ENCODE assay signal across 23 cellular contexts in the genomic region with DNA sequence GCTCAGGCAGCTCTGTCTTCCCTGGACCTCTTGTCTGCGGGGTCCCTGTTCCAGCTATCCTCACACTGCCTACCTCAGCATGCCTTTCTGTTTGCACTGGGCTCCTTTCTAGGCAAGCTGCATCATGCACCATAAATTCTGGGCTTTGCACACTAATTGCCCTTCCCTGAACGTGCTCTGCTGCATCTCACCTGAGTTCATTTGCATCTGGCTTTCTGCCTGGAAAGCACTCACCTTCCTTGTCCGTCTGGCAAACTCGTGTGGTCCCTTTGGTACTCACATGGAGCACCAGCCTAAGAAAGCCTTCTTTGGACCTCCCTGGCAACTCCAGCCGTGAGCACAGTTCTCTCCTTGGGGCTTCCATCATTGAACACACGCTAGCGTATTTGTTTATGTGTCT.
DNase-seq lines count a peak whose midpoint lies in the region; ATAC-seq and TF ChIP-seq lines count a peak whose summit lies in the region.
"Had no signal": no experiment of that assay in that cellular context is flagged by ENCODE, and none has a peak within 500 bp of the region (broad histone marks: within the 10 kb centered on the region; RNA-seq: fewer than 3 reads in every experiment).

No MANE protein-coding gene starts in this region.

- H3K36me3 ChIP-seq in heart left ventricle, result no peaks in the 10 kb centered on the region
- H3K36me3 ChIP-seq: gastroesophageal sphincter, suprapubic skin had no signal

- no peak overlapping the region for H3K4me3 ChIP-seq in heart left ventricle
- H3K4me3 ChIP-seq: gastroesophageal sphincter, skin epidermis, suprapubic skin had no signal

- H3K27ac ChIP-seq in heart left ventricle, result no peak overlapping the region
- H3K27ac ChIP-seq: gastroesophageal sphincter, skin epidermis, suprapubic skin had no signal

- no peaks in the 10 kb centered on the region for H3K27me3 ChIP-seq in heart left ventricle
- H3K27me3 ChIP-seq: suprapubic skin had no signal

- WGBS in heart left ventricle, 4 donors, result 69 to 75% (median 75%) methylated on average over 7 of the region's 7 CpGs

- peak; percentile 87 for DNase-seq in DMS79 treated with DMSO at 0.1 percent for 48 hours (lab: John Stamatoyannopoulos, UW)
- peak; percentile 86 for DNase-seq in NCI-H187 treated with DMSO at 0.1 percent for 48 hours (lab: John Stamatoyannopoulos, UW)
- peak; percentile 76 for DNase-seq in NCI-H748 treated with DMSO at 0.1 percent for 48 hours (lab: John Stamatoyannopoulos, UW)
- peak; percentile 30 to 32 for DNase-seq in left colon
- DNase-seq in heart left ventricle, result no peak
- DNase-seq in GM19238 (ENCODE audit: insufficient read length, low spot score), result no peak
- DNase-seq in immature natural killer cell, result no peak
- DNase-seq: activated CD4-positive, alpha-beta T cell treated with anti-CD3 and anti-CD28 coated beads, Interleukin-2, amount 50 U/mL, for 1 hour; activated naive CD8-positive, alpha-beta T cell treated with anti-CD3 and anti-CD28 coated beads for 36 hours; activated T-cell treated with anti-CD3 and anti-CD28 coated beads for 4 hours; HFFc6; NCI-H524 treated with DMSO at 0.1 percent for 48 hours; SK-N-SH; stimulated activated CD4-positive, alpha-beta T cell treated with anti-CD3 and anti-CD28 coated beads, Interleukin-4, amount 100 ng/mL, for 4 hours; stimulated activated CD8-positive, alpha-beta memory T cell treated with anti-CD3 and anti-CD28 coated beads, Interleukin-4, amount 100 ng/mL, for 48 hours had no signal

- no peaks in the 10 kb centered on the region for H3K4me1 ChIP-seq in heart left ventricle
- H3K4me1 ChIP-seq: gastroesophageal sphincter, suprapubic skin had no signal

- H3K36me3 Mint-ChIP-seq in immature natural killer cell, result no peaks in the 10 kb centered on the region
- H3K36me3 Mint-ChIP-seq: brain; natural killer cell treated with Interleukin-12 subunit alpha and Interleukin-12 subunit beta and Interleukin-15 and Interleukin-18, amount 100 ng/mL, for 72 hours had no signal

- H3K4me3 Mint-ChIP-seq in immature natural killer cell, result no peak overlapping the region
- H3K4me3 Mint-ChIP-seq: activated naive CD8-positive, alpha-beta T cell treated with anti-CD3 and anti-CD28 coated beads for 36 hours; brain; dendritic cell treated with granulocyte-macrophage colony-stimulating factor and Interleukin-4, amounts not matched to agents 40 ng/mL and 50 ng/mL, for 4 days; HFFc6; natural killer cell treated with Interleukin-12 subunit alpha and Interleukin-12 subunit beta and Interleukin-15 and Interleukin-18, amount 100 ng/mL, for 72 hours had no signal

- H3K27ac Mint-ChIP-seq in immature natural killer cell, result no peak overlapping the region
- H3K27ac Mint-ChIP-seq: activated naive CD8-positive, alpha-beta T cell treated with anti-CD3 and anti-CD28 coated beads for 36 hours; brain; dendritic cell treated with granulocyte-macrophage colony-stimulating factor and Interleukin-4, amounts not matched to agents 40 ng/mL and 50 ng/mL, for 4 days; HFFc6; natural killer cell treated with Interleukin-12 subunit alpha and Interleukin-12 subunit beta and Interleukin-15 and Interleukin-18, amount 100 ng/mL, for 72 hours had no signal

- no peak for TF ChIP-seq POLR2A in heart left ventricle (IDR thresholded peaks at IDR 0.05)

- peaks cover 3 to 14% (median 3%) of the 10 kb centered on the region in 3 donors for H3K27me3 Mint-ChIP-seq in immature natural killer cell (ENCODE audit: low read depth in 3 of 3)
- H3K27me3 Mint-ChIP-seq: activated naive CD8-positive, alpha-beta T cell treated with anti-CD3 and anti-CD28 coated beads for 36 hours; dendritic cell treated with granulocyte-macrophage colony-stimulating factor and Interleukin-4, amounts not matched to agents 40 ng/mL and 50 ng/mL, for 4 days had no signal

- TF ChIP-seq CTCF in heart left ventricle (IDR thresholded peaks at IDR 0.05), result no peak

- no peaks in the 10 kb centered on the region for H3K9me3 Mint-ChIP-seq in immature natural killer cell
- H3K9me3 Mint-ChIP-seq: brain; dendritic cell treated with granulocyte-macrophage colony-stimulating factor and Interleukin-4, amounts not matched to agents 40 ng/mL and 50 ng/mL, for 4 days; HFFc6 had no signal

- no peaks in the 10 kb centered on the region for H3K9me3 ChIP-seq in heart left ventricle
- H3K9me3 ChIP-seq: gastroesophageal sphincter, SK-N-SH, suprapubic skin had no signal

- intact Hi-C loops in left colon (cut with DNase I, micrococcal nuclease) (no loop called here), heart left ventricle (cut with DNase I) (no loop called here)

- peaks cover 17 to 23% of the 10 kb centered on the region in 2 donors for H3K4me1 Mint-ChIP-seq in immature natural killer cell

- ATAC-seq in left colon (peak; percentile 87), heart left ventricle (no peak), HG02642 (IDR thresholded peaks at IDR 0.05; ENCODE audit: poor library complexity, unreplicated experiment) (no peak)
- ATAC-seq: gastroesophageal sphincter; natural killer cell treated with Interleukin-12 subunit alpha and Interleukin-12 subunit beta and Interleukin-15 and Interleukin-18, amount 100 ng/mL, for 72 hours; Panc1 had no signal

Comparison
In these comparisons a context has a peak if more than half of its experiments do, and no peak if none do; other contexts are left out.
1. DNase-seq: peak in DMS79 treated with DMSO at 0.1 percent for 48 hours (single experiment), NCI-H187 treated with DMSO at 0.1 percent for 48 hours (single experiment), NCI-H748 treated with DMSO at 0.1 percent for 48 hours (single experiment) and left colon (2 of 2); none in heart left ventricle (0 of 5), GM19238 (single experiment) and immature natural killer cell (0 of 3).